Comparison of ENCODE assay signal across 9 cellular contexts in genomic region chr6:42142118-42142835, GRCh38.
DNase-seq lines count a peak whose midpoint lies in the region; ATAC-seq, FAIRE-seq and TF ChIP-seq lines count a peak whose summit lies in the region.
"Had no signal": no experiment of that assay in that cellular context is flagged by ENCODE, and none has a peak within 500 bp of the region (broad histone marks: within the 10 kb centered on the region; RNA-seq: fewer than 3 reads in every experiment).

A gene with protein sequence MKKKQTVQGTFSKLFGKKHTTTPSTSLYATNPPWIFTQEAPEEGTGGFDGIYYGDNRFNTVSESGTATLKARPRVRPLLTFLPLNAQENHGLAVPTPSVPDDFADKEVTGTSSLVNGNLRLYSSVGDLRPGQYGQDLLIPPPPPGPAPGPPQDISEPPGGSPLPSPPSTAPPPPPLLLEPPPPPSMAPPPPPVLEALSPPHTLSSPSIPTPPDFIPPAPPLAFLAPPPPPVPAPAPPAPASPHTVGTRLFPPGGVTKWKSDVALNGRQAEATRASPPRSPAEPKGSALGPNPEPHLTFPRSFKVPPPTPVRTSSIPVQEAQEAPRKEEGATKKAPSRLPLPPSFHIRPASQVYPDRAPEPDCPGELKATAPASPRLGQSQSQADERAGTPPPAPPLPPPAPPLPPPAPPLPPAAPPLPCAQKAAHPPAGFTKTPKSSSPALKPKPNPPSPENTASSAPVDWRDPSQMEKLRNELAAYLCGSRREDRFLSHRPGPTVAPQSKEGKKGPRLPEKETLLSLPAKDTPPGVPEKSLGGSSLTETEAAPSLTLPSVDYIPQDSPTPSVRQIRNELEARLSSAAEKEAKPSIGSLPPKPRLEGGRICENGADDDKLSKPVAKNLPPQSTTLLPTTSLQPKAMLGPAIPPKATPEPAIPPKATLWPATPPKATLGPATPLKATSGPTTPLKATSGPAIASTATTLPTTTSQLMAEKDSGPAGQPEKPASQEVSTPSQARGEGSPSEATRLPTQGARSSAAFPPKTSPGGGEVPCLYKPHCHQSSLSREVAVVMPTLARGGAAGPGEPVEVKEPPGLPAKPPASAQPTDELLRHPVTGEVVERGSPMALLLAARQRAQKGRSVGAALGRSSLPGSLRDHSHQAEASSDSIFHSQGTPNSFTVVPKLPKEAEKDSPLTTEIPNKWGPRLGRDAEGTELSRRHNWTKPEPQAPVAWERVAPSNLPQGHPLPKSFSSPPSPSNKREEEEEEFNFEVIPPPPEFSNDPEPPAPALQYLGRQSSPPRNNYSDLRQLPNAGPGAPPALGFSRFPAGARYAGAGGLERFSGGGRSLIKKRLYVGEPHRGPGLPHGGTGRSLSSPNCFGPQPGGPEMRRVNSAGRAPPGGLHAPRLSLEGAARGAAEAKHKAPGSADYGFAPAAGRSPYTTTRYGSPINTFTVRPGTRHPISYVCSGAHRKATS (minus strand): TSS chr6:42142620. CDS start chr6:42142444, 176 bp downstream.

- TF ChIP-seq CTCF in astrocyte of the cerebellum (IDR thresholded peaks at IDR 0.05; ENCODE audit: low read depth, low read length, missing control alignments) = no peak

- peak within 1 kb of the TSS; percentile 50 for H3K4me3 ChIP-seq in astrocyte of the cerebellum (ENCODE audit: low read depth, low read length)

- peak within 1 kb of the TSS; percentile 75 to 81 for H3K4me3 Mint-ChIP-seq in stimulated activated naive B cell treated with anti-CD40 and anti-IgM and Interleukin-4, amounts not matched to agents 10 μg/mL and 1 μg/mL and 100 μg/mL, for 72 hours

- H3K27ac Mint-ChIP-seq in stimulated activated naive B cell treated with anti-CD40 and anti-IgM and Interleukin-4, amounts not matched to agents 10 μg/mL and 1 μg/mL and 100 μg/mL, for 72 hours = no peak within 1 kb of the TSS
- H3K27ac Mint-ChIP-seq: activated naive CD4-positive, alpha-beta T cell treated with anti-CD3 and anti-CD28 coated beads, Interleukin-2, amount 50 U/mL, for 72 hours had no signal

- FAIRE-seq in HTR-8/SVneo (lab: Jason Lieb, UNC) = no peak

- H3K4me1 Mint-ChIP-seq in stimulated activated naive B cell treated with anti-CD40 and anti-IgM and Interleukin-4, amounts not matched to agents 10 μg/mL and 1 μg/mL and 100 μg/mL, for 72 hours = peaks cover 10 to 19% of the 10 kb centered on the region in 2 donors

- no peaks in the 10 kb centered on the region for H3K36me3 Mint-ChIP-seq in stimulated activated naive B cell treated with anti-CD40 and anti-IgM and Interleukin-4, amounts not matched to agents 10 μg/mL and 1 μg/mL and 100 μg/mL, for 72 hours
- H3K36me3 Mint-ChIP-seq: activated naive CD4-positive, alpha-beta T cell treated with anti-CD3 and anti-CD28 coated beads, Interleukin-2, amount 50 U/mL, for 72 hours had no signal

- H3K9me3 Mint-ChIP-seq in stimulated activated naive B cell treated with anti-CD40 and anti-IgM and Interleukin-4, amounts not matched to agents 10 μg/mL and 1 μg/mL and 100 μg/mL, for 72 hours = no peaks in the 10 kb centered on the region
- H3K9me3 Mint-ChIP-seq: activated naive CD4-positive, alpha-beta T cell treated with anti-CD3 and anti-CD28 coated beads, Interleukin-2, amount 50 U/mL, for 72 hours had no signal

- ATAC-seq in stimulated activated naive B cell treated with anti-CD40 and anti-IgM and Interleukin-4, amounts not matched to agents 10 μg/mL and 1 μg/mL and 100 μg/mL, for 72 hours (replicated peaks) = peak; percentile 42 to 43
- ATAC-seq in HG03520 (IDR thresholded peaks at IDR 0.05; ENCODE audit: unreplicated experiment) = no peak

- in situ Hi-C loops in ACHN (cut with HindIII; ENCODE audit: low pct_ligation_motif_present, low pct_unique_long_range_greater_than_20kb, low sequenced_read_pairs) = no loop called here
- in situ Hi-C loops in astrocyte of the cerebellum (cut with HindIII; ENCODE audit: low sequenced_read_pairs) = no loop called here

- DNase-seq in ACHN = peak; percentile 59
- peak; percentile 63 for DNase-seq in HTR-8/SVneo (ENCODE audit: insufficient read length, low spot score)
- no peak for DNase-seq in astrocyte of the cerebellum (ENCODE audit: low read depth)
- peak; percentile 93 for DNase-seq in iPS-NIHi7 (ENCODE audit: extremely low spot score)
- no peak for DNase-seq in stimulated activated naive B cell treated with anti-CD40 and anti-IgM and Interleukin-4, amounts not matched to agents 10 μg/mL and 1 μg/mL and 100 μg/mL, for 72 hours
- no peak for DNase-seq in Kasumi-1 (lab: John Stamatoyannopoulos, UW)
- DNase-seq in NCI-H187 treated with DMSO at 0.1 percent for 48 hours (lab: John Stamatoyannopoulos, UW) = no peak

- peaks cover 24 to 32% of the 10 kb centered on the region in 2 donors for H3K27me3 Mint-ChIP-seq in stimulated activated naive B cell treated with anti-CD40 and anti-IgM and Interleukin-4, amounts not matched to agents 10 μg/mL and 1 μg/mL and 100 μg/mL, for 72 hours

Comparison
In these comparisons a context has a peak if more than half of its experiments do, and no peak if none do; other contexts are left out.
1. DNase-seq: peak in ACHN (single experiment), HTR-8/SVneo (single experiment) and iPS-NIHi7 (single experiment); none in astrocyte of the cerebellum (single experiment), stimulated activated naive B cell treated with anti-CD40 and anti-IgM and Interleukin-4, amounts not matched to agents 10 μg/mL and 1 μg/mL and 100 μg/mL, for 72 hours (single experiment), Kasumi-1 (0 of 2) and NCI-H187 treated with DMSO at 0.1 percent for 48 hours (single experiment).